15 cellular contexts compared by ENCODE assay signal in genomic region chr12:113096675-113097461, GRCh38.
A peak's percentile ranks its signal among the peaks of the same experiment; 100 is the strongest.
DNase-seq lines count a peak whose midpoint lies in the region; ATAC-seq and TF ChIP-seq lines count a peak whose summit lies in the region.
"Had no signal": no experiment of that assay in that cellular context is flagged by ENCODE, and none has a peak within 500 bp of the region (broad histone marks: within the 10 kb centered on the region; RNA-seq: fewer than 3 reads in every experiment).

No MANE protein-coding gene starts in this region.

- ATAC-seq in memory B cell (ENCODE audit: low read depth) (no peak), GM19023 (IDR thresholded peaks at IDR 0.05; ENCODE audit: unreplicated experiment) (no peak), HG03469 (IDR thresholded peaks at IDR 0.05; ENCODE audit: unreplicated experiment) (no peak), HG03378 (IDR thresholded peaks at IDR 0.05; ENCODE audit: unreplicated experiment) (no peak)

- H3K4me1 ChIP-seq in BLaER1 = peaks cover 61% of the 10 kb centered on the region

- peak; percentile 53 for DNase-seq in NAMALWA (ENCODE audit: low spot score)
- DNase-seq in memory B cell (ENCODE audit: low spot score in 2 of 2) = no peak
- no peak for DNase-seq in GDM1 (lab: John Stamatoyannopoulos, UW)
- DNase-seq: DMS53, NCI-H1048, NCI-H146, NCI-H2107, NCI-H748 treated with DMSO at 0.1 percent for 48 hours, SHP77 treated with DMSO at 0.1 percent for 48 hours had no signal

- H2AFZ ChIP-seq in SU-DHL-6 (ENCODE audit: low read depth, low read length, severe bottlenecking) = no peak overlapping the region

- H4K20me1 ChIP-seq in BLaER1 (peaks cover 15% of the 10 kb centered on the region; the same call in 1 of the 2 replicates), SU-DHL-6 (ENCODE audit: low read depth, low read length) (no peaks in the 10 kb centered on the region)

- peaks cover 15% of the 10 kb centered on the region for H3K4me1 Mint-ChIP-seq in memory B cell

- no peak for TF ChIP-seq CTCF in SU-DHL-6 (IDR thresholded peaks at IDR 0.05; ENCODE audit: insufficient read depth, low read length, poor library complexity, severe bottlenecking)

- H3K79me2 ChIP-seq in SU-DHL-6 (ENCODE audit: insufficient read depth, low read length) = no peaks in the 10 kb centered on the region

- H3F3A ChIP-seq in SU-DHL-6 (ENCODE audit: insufficient read depth) = peaks cover 86% of the 10 kb centered on the region

- H3K4me3 Mint-ChIP-seq in memory B cell = no peak overlapping the region
- H3K4me3 Mint-ChIP-seq: IgD-negative memory B cell had no signal

- no peaks in the 10 kb centered on the region for H3K27me3 Mint-ChIP-seq in memory B cell
- H3K27me3 Mint-ChIP-seq: IgD-negative memory B cell had no signal

- H3K36me3 ChIP-seq in BLaER1 = peaks cover 56% of the 10 kb centered on the region
- H3K36me3 ChIP-seq in SU-DHL-6 (ENCODE audit: low read length) = peaks cover 8% of the 10 kb centered on the region; the same call in 1 of the 2 replicates

- peak overlapping the region; percentile 62 for H3K27ac Mint-ChIP-seq in memory B cell

- H3K4me3 ChIP-seq in BLaER1 = no peak overlapping the region
- no peak overlapping the region for H3K4me3 ChIP-seq in SU-DHL-6 (ENCODE audit: insufficient read depth, low read length, poor library complexity, severe bottlenecking)

- H3K4me2 ChIP-seq in BLaER1 = no peak overlapping the region; the same call in 1 of the 2 replicates
- no peak overlapping the region for H3K4me2 ChIP-seq in SU-DHL-6 (ENCODE audit: low read depth, low read length, poor library complexity, severe bottlenecking)

- H3K9ac ChIP-seq in BLaER1 = 0 out of 2 replicates have a peak overlapping the region, but pooled peaks have one; percentile 14
- no peak overlapping the region for H3K9ac ChIP-seq in SU-DHL-6 (ENCODE audit: low read length)

- H3K9me2 ChIP-seq in SU-DHL-6 (replicated peaks; ENCODE audit: insufficient read depth, low read length) = no peaks in the 10 kb centered on the region

- H3K36me3 Mint-ChIP-seq in memory B cell = no peaks in the 10 kb centered on the region

- H3K9me3 ChIP-seq in BLaER1 = no peaks in the 10 kb centered on the region
- H3K9me3 ChIP-seq in SU-DHL-6 (ENCODE audit: insufficient read depth, low read length) = no peaks in the 10 kb centered on the region

- H3K9me3 Mint-ChIP-seq in memory B cell = no peaks in the 10 kb centered on the region
- H3K9me3 Mint-ChIP-seq: IgD-negative memory B cell had no signal

- H3K27ac ChIP-seq in BLaER1 = 0 out of 2 replicates have a peak overlapping the region, but pooled peaks have one; percentile 6
- peak overlapping the region; percentile 85 for H3K27ac ChIP-seq in SU-DHL-6 (ENCODE audit: low read depth, low read length)

- H3K27me3 ChIP-seq in BLaER1 (no peaks in the 10 kb centered on the region), SU-DHL-6 (ENCODE audit: low read length) (no peaks in the 10 kb centered on the region)
